ENCODE assay signal across 1 cellular context in the genomic region with DNA sequence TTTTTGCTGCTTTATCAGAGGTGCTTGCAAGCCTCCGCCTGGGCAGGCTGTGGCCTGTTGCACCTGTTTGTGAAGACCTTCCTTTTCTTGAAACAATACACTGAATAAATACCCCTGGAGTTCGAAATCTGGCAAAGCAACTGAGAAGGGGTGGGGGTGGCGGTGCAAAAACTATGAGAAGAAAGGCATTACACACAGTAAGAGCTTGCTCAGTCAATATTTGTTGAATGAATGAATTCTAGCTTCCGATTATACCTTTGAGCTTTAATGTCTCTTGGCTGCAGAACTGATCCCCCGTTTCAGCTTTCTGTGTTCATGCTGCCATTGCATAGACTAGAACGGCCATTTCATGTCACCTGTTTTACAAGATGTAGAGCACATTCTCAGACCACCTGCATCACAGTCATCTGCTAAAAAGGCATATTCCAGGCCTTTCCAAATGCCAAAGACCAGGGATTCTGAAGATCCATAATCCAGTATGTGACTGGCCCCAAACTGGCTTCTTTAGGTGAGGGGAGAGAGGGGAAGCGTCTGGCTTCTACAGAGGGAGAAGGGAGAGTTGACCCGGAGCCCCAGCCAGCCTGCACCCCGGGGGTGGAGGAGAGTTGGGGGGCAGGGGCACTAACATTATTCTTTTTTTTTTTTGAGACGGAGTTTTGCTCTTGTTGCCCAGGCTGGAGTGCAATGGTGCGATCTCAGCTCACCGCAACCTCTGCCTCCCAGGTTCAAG.
TF ChIP-seq lines count a peak whose summit lies in the region.

No MANE protein-coding gene starts in this region.

TF ChIP-seq in HepG2, 621 proteins besides CTCF, POLR2A, EP300 and RAD21 (continued from another document and continues in another):
- TF ChIP-seq, protein P1, sequence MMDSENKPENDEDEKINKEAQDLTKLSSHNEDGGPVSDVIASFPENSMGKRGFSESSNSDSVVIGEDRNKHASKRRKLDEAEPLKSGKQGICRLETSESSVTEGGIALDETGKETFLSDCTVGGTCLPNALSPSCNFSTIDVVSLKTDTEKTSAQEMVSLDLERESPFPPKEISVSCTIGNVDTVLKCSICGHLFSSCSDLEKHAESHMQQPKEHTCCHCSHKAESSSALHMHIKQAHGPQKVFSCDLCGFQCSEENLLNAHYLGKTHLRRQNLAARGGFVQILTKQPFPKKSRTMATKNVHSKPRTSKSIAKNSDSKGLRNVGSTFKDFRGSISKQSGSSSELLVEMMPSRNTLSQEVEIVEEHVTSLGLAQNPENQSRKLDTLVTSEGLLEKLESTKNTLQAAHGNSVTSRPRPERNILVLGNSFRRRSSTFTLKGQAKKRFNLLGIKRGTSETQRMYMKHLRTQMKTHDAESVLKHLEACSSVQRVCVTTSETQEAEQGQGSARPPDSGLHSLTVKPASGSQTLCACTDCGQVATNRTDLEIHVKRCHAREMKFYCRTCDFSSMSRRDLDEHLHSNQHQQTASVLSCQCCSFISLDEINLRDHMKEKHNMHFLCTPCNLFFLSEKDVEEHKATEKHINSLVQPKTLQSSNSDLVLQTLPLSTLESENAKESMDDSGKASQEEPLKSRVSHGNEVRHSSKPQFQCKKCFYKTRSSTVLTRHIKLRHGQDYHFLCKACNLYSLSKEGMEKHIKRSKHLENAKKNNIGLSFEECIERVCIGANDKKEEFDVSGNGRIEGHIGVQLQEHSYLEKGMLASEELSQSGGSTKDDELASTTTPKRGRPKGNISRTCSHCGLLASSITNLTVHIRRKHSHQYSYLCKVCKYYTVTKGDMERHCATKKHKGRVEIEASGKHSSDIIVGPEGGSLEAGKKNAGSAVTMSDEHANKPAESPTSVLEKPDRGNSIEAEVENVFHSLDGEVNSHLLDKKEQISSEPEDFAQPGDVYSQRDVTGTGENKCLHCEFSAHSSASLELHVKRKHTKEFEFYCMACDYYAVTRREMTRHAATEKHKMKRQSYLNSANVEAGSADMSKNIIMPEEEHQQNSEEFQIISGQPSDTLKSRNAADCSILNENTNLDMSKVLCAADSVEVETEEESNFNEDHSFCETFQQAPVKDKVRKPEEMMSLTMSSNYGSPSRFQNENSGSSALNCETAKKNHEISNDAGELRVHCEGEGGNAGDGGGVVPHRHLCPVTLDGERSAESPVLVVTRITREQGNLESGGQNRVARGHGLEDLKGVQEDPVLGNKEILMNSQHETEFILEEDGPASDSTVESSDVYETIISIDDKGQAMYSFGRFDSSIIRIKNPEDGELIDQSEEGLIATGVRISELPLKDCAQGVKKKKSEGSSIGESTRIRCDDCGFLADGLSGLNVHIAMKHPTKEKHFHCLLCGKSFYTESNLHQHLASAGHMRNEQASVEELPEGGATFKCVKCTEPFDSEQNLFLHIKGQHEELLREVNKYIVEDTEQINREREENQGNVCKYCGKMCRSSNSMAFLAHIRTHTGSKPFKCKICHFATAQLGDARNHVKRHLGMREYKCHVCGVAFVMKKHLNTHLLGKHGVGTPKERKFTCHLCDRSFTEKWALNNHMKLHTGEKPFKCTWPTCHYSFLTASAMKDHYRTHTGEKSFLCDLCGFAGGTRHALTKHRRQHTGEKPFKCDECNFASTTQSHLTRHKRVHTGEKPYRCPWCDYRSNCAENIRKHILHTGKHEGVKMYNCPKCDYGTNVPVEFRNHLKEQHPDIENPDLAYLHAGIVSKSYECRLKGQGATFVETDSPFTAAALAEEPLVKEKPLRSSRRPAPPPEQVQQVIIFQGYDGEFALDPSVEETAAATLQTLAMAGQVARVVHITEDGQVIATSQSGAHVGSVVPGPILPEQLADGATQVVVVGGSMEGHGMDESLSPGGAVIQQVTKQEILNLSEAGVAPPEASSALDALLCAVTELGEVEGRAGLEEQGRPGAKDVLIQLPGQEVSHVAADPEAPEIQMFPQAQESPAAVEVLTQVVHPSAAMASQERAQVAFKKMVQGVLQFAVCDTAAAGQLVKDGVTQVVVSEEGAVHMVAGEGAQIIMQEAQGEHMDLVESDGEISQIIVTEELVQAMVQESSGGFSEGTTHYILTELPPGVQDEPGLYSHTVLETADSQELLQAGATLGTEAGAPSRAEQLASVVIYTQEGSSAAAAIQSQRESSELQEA (CRISPR knock-in tag; IDR thresholded peaks at IDR 0.05; ENCODE audit: not compliant biosample characterization): no peak
- TF ChIP-seq ZNF30 (CRISPR knock-in tag; IDR thresholded peaks at IDR 0.05) (no peak), ZNF468 (CRISPR knock-in tag; IDR thresholded peaks at IDR 0.05) (no peak), GABPA (IDR thresholded peaks at IDR 0.05; ENCODE audit: low read depth, low read length) (no peak), GABPA (CRISPR knock-in tag; IDR thresholded peaks at IDR 0.05; ENCODE audit: low read depth) (peak; percentile 35), SRF (IDR thresholded peaks at IDR 0.05; ENCODE audit: low read depth, low read length) (no peak), ZNF776 (CRISPR knock-in tag; IDR thresholded peaks at IDR 0.05) (no peak), AHR (CRISPR knock-in tag; IDR thresholded peaks at IDR 0.05) (no peak), ZNF781 (CRISPR knock-in tag; IDR thresholded peaks at IDR 0.05; ENCODE audit: borderline replicate concordance, not compliant biosample characterization) (no peak), ZNF251 (CRISPR knock-in tag; IDR thresholded peaks at IDR 0.05) (no peak), ZKSCAN1 (IDR thresholded peaks at IDR 0.05; ENCODE audit: low read length) (no peak), IKZF4 (CRISPR knock-in tag; IDR thresholded peaks at IDR 0.05; ENCODE audit: borderline replicate concordance, low read depth, not compliant biosample characterization) (no peak), SMYD3 (CRISPR knock-in tag; IDR thresholded peaks at IDR 0.05) (no peak), MED1 (CRISPR knock-in tag; IDR thresholded peaks at IDR 0.05) (peak; percentile 98), ZNF225 (CRISPR knock-in tag; IDR thresholded peaks at IDR 0.05) (no peak), U2AF1 (optimal IDR thresholded peaks at IDR 0.05; ENCODE audit: low read depth, low read length) (no peak), ZNF282 (IDR thresholded peaks at IDR 0.05; ENCODE audit: partially characterized antibody) (no peak), FOXA3 (CRISPR knock-in tag; IDR thresholded peaks at IDR 0.05) (peak; percentile 89), ZNF34 (CRISPR knock-in tag; IDR thresholded peaks at IDR 0.05; ENCODE audit: borderline replicate concordance) (no peak), ZFP36L2 (CRISPR knock-in tag; IDR thresholded peaks at IDR 0.05) (no peak), ZSCAN29 (CRISPR knock-in tag; conservative IDR thresholded peaks at IDR 0.05) (no peak), TEAD3 (CRISPR knock-in tag; optimal IDR thresholded peaks at IDR 0.05; ENCODE audit: borderline replicate concordance) (peak; percentile 71), MIER2 (CRISPR knock-in tag; IDR thresholded peaks at IDR 0.05) (no peak)
- TF ChIP-seq, protein P2, sequence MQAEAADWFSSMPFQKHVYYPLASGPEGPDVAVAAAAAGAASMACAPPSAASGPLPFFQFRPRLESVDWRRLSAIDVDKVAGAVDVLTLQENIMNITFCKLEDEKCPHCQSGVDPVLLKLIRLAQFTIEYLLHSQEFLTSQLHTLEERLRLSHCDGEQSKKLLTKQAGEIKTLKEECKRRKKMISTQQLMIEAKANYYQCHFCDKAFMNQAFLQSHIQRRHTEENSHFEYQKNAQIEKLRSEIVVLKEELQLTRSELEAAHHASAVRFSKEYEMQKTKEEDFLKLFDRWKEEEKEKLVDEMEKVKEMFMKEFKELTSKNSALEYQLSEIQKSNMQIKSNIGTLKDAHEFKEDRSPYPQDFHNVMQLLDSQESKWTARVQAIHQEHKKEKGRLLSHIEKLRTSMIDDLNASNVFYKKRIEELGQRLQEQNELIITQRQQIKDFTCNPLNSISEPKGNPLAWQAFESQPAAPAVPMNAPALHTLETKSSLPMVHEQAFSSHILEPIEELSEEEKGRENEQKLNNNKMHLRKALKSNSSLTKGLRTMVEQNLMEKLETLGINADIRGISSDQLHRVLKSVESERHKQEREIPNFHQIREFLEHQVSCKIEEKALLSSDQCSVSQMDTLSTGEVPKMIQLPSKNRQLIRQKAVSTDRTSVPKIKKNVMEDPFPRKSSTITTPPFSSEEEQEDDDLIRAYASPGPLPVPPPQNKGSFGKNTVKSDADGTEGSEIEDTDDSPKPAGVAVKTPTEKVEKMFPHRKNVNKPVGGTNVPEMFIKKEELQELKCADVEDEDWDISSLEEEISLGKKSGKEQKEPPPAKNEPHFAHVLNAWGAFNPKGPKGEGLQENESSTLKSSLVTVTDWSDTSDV (CRISPR knock-in tag; IDR thresholded peaks at IDR 0.05): no peak
- TF ChIP-seq, protein P3, sequence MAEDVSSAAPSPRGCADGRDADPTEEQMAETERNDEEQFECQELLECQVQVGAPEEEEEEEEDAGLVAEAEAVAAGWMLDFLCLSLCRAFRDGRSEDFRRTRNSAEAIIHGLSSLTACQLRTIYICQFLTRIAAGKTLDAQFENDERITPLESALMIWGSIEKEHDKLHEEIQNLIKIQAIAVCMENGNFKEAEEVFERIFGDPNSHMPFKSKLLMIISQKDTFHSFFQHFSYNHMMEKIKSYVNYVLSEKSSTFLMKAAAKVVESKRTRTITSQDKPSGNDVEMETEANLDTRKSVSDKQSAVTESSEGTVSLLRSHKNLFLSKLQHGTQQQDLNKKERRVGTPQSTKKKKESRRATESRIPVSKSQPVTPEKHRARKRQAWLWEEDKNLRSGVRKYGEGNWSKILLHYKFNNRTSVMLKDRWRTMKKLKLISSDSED (CRISPR knock-in tag; IDR thresholded peaks at IDR 0.05): no peak
- TF ChIP-seq, protein P4, sequence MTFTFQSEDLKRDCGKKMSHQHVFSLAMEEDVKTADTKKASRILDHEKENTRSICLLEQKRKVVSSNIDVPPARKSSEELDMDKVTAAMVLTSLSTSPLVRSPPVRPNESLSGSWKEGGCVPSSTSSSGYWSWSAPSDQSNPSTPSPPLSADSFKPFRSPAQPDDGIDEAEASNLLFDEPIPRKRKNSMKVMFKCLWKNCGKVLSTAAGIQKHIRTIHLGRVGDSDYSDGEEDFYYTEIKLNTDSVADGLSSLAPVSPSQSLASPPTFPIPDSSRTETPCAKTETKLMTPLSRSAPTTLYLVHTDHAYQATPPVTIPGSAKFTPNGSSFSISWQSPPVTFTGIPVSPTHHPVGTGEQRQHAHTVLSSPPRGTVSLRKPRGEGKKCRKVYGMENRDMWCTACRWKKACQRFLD (CRISPR knock-in tag; IDR thresholded peaks at IDR 0.05; ENCODE audit: borderline replicate concordance): no peak
- TF ChIP-seq, protein P5, sequence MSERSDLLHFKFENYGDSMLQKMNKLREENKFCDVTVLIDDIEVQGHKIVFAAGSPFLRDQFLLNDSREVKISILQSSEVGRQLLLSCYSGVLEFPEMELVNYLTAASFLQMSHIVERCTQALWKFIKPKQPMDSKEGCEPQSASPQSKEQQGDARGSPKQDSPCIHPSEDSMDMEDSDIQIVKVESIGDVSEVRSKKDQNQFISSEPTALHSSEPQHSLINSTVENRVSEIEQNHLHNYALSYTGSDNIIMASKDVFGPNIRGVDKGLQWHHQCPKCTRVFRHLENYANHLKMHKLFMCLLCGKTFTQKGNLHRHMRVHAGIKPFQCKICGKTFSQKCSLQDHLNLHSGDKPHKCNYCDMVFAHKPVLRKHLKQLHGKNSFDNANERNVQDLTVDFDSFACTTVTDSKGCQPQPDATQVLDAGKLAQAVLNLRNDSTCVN (CRISPR knock-in tag; IDR thresholded peaks at IDR 0.05; ENCODE audit: borderline replicate concordance): no peak
- TF ChIP-seq, protein P6, sequence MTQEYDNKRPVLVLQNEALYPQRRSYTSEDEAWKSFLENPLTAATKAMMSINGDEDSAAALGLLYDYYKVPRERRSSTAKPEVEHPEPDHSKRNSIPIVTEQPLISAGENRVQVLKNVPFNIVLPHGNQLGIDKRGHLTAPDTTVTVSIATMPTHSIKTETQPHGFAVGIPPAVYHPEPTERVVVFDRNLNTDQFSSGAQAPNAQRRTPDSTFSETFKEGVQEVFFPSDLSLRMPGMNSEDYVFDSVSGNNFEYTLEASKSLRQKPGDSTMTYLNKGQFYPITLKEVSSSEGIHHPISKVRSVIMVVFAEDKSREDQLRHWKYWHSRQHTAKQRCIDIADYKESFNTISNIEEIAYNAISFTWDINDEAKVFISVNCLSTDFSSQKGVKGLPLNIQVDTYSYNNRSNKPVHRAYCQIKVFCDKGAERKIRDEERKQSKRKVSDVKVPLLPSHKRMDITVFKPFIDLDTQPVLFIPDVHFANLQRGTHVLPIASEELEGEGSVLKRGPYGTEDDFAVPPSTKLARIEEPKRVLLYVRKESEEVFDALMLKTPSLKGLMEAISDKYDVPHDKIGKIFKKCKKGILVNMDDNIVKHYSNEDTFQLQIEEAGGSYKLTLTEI (CRISPR knock-in tag; conservative IDR thresholded peaks at IDR 0.05): no peak
- TF ChIP-seq, protein P7, sequence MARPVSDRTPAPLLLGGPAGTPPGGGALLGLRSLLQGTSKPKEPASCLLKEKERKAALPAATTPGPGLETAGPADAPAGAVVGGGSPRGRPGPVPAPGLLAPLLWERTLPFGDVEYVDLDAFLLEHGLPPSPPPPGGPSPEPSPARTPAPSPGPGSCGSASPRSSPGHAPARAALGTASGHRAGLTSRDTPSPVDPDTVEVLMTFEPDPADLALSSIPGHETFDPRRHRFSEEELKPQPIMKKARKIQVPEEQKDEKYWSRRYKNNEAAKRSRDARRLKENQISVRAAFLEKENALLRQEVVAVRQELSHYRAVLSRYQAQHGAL (CRISPR knock-in tag; IDR thresholded peaks at IDR 0.05; ENCODE audit: not compliant biosample characterization): no peak
- TF ChIP-seq, protein P8, sequence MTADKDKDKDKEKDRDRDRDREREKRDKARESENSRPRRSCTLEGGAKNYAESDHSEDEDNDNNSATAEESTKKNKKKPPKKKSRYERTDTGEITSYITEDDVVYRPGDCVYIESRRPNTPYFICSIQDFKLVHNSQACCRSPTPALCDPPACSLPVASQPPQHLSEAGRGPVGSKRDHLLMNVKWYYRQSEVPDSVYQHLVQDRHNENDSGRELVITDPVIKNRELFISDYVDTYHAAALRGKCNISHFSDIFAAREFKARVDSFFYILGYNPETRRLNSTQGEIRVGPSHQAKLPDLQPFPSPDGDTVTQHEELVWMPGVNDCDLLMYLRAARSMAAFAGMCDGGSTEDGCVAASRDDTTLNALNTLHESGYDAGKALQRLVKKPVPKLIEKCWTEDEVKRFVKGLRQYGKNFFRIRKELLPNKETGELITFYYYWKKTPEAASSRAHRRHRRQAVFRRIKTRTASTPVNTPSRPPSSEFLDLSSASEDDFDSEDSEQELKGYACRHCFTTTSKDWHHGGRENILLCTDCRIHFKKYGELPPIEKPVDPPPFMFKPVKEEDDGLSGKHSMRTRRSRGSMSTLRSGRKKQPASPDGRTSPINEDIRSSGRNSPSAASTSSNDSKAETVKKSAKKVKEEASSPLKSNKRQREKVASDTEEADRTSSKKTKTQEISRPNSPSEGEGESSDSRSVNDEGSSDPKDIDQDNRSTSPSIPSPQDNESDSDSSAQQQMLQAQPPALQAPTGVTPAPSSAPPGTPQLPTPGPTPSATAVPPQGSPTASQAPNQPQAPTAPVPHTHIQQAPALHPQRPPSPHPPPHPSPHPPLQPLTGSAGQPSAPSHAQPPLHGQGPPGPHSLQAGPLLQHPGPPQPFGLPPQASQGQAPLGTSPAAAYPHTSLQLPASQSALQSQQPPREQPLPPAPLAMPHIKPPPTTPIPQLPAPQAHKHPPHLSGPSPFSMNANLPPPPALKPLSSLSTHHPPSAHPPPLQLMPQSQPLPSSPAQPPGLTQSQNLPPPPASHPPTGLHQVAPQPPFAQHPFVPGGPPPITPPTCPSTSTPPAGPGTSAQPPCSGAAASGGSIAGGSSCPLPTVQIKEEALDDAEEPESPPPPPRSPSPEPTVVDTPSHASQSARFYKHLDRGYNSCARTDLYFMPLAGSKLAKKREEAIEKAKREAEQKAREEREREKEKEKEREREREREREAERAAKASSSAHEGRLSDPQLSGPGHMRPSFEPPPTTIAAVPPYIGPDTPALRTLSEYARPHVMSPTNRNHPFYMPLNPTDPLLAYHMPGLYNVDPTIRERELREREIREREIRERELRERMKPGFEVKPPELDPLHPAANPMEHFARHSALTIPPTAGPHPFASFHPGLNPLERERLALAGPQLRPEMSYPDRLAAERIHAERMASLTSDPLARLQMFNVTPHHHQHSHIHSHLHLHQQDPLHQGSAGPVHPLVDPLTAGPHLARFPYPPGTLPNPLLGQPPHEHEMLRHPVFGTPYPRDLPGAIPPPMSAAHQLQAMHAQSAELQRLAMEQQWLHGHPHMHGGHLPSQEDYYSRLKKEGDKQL (CRISPR knock-in tag; IDR thresholded peaks at IDR 0.05; ENCODE audit: low read depth): no peak
